In genomic region chr21:36976882-36977651, GRCh38 we compare ENCODE assay signal across 8 cellular contexts. TPM values are rescaled to one million over a fixed set of nuclear protein-coding genes. Genes with fewer than 3 reads are reported as not detected.
DNase-seq lines count a peak whose midpoint lies in the region; ATAC-seq and TF ChIP-seq lines count a peak whose summit lies in the region.

No MANE protein-coding gene starts in this region.

- peak overlapping the region; percentile 17 for H3K4me3 ChIP-seq in brain microvascular endothelial cell (ENCODE audit: low read depth, low read length)
- H3K4me3 ChIP-seq in suprapubic skin = no peak overlapping the region

- H3K36me3 ChIP-seq in brain microvascular endothelial cell (replicated peaks) (no peaks in the 10 kb centered on the region), suprapubic skin (no peaks in the 10 kb centered on the region)

- H3K27me3 ChIP-seq in brain microvascular endothelial cell (replicated peaks) = no peaks in the 10 kb centered on the region
- H3K27me3 ChIP-seq in suprapubic skin = no peaks in the 10 kb centered on the region

- no peak for TF ChIP-seq EP300 in suprapubic skin (IDR thresholded peaks at IDR 0.05)

- intact Hi-C loops in left colon (cut with DNase I, micrococcal nuclease) = no loop called here

- H3K27ac ChIP-seq in brain microvascular endothelial cell (no peak overlapping the region), suprapubic skin (peak overlapping the region; percentile 35)

- DNase-seq in NCI-H1417 (lab: John Stamatoyannopoulos, UW) (peak; percentile 64 to 90 (median 64)), NCI-H1417 treated with DMSO at 0.1 percent for 48 hours (lab: John Stamatoyannopoulos, UW) (no peak), RPMI7951 (ENCODE audit: low read depth) (peak; percentile 72), brain microvascular endothelial cell (peak; percentile 72), left colon (no peak), suprapubic skin (ENCODE audit: low spot score in 2 of 2) (no peak)

- 31% methylated on average over 8 of the region's 8 CpGs for WGBS in suprapubic skin

- in situ Hi-C loops in brain microvascular endothelial cell (cut with HindIII; ENCODE audit: low pct_ligation_motif_present, low sequenced_read_pairs) = no loop called here

- H3K4me1 ChIP-seq in suprapubic skin = peaks cover 34% of the 10 kb centered on the region

- TF ChIP-seq POLR2A in suprapubic skin (IDR thresholded peaks at IDR 0.05) = no peak

- peak; percentile 50 for ATAC-seq in GM21528 (IDR thresholded peaks at IDR 0.05; ENCODE audit: low FRiP score, unreplicated experiment)
- ATAC-seq in left colon = peak; percentile 24

- peak; percentile 77 for TF ChIP-seq CTCF in LNCAP (IDR thresholded peaks at IDR 0.05)
- peak; percentile 70 for TF ChIP-seq CTCF in brain microvascular endothelial cell (IDR thresholded peaks at IDR 0.05; ENCODE audit: low read depth, low read length, missing control alignments)
- peak; percentile 35 to 49 for TF ChIP-seq CTCF in suprapubic skin (IDR thresholded peaks at IDR 0.05)

- H3K9me3 ChIP-seq in suprapubic skin = no peaks in the 10 kb centered on the region

RNA-seq across cellular contexts. Expression of gene HLCS, which starts 10.6 kb away (rescaled TPM):
- 11.9 and 16.9 TPM in 2 replicates for total RNA-seq in RPMI7951 (2014; rRNA removed; shearing (Covaris generic))
- total RNA-seq in left colon (10 to 100 TPM; 14.1 to 18.8 TPM), suprapubic skin (10 to 100 TPM in 2 of 4 donors, 1 to 10 TPM in 2; 8.4 to 16.1 (median 11.5) TPM)

RNA-seq across cellular contexts. Expression of gene RIPPLY3, which starts 29.4 kb away (rescaled TPM):
- total RNA-seq in RPMI7951 (2014; rRNA removed; shearing (Covaris generic)) = not detected in 2 replicates
- total RNA-seq in left colon (under 1 TPM in 1 of 2 donors, not detected in 1; 0.11 TPM), suprapubic skin (under 1 TPM in 1 of 4 donors, not detected in 3; 0.21 TPM)

Comparison
In these comparisons a context has a peak if more than half of its experiments do, and no peak if none do; other contexts are left out.
1. DNase-seq: peak in NCI-H1417 (3 of 3), RPMI7951 (single experiment) and brain microvascular endothelial cell (single experiment); none in NCI-H1417 treated with DMSO at 0.1 percent for 48 hours (single experiment), left colon (0 of 2) and suprapubic skin (0 of 2).
2. Peak in every context shown above with its lines, with median percentiles within 50 percentile points of each other: CTCF ChIP-seq.